20 cellular contexts compared by ENCODE assay signal in genomic region chr3:157381606-157382005, GRCh38. TPM values are rescaled to one million over a fixed set of nuclear protein-coding genes. Genes with fewer than 3 reads are reported as not detected.
"Had no signal": no experiment of that assay in that cellular context is flagged by ENCODE, and none has a peak within 500 bp of the region (broad histone marks: within the 10 kb centered on the region; RNA-seq: fewer than 3 reads in every experiment).

No MANE protein-coding gene starts in this region.

- H3K27ac ChIP-seq: RWPE1 had no signal

- DNase-seq: KBM-7, MV-4-11, NCI-H1048, NCI-H1105, NCI-H1417, NCI-H1436 treated with DMSO at 0.1 percent for 48 hours, NCI-H1694, NCI-H187 treated with DMSO at 0.1 percent for 48 hours, NCI-H2029 treated with DMSO at 0.1 percent for 48 hours, NCI-H2171, NCI-H226, NCI-H510A, NCI-H524 treated with DMSO at 0.1 percent for 48 hours, NCI-H69, NCI-H774, PC-3, SHP77 had no signal

RNA-seq across cellular contexts. Expression of gene PTX3, which starts 55.0 kb away (rescaled TPM):
- total RNA-seq: HT-29, OCI-LY7 had no signal
